Comparison of ENCODE assay signal across 8 cellular contexts in the genomic region with DNA sequence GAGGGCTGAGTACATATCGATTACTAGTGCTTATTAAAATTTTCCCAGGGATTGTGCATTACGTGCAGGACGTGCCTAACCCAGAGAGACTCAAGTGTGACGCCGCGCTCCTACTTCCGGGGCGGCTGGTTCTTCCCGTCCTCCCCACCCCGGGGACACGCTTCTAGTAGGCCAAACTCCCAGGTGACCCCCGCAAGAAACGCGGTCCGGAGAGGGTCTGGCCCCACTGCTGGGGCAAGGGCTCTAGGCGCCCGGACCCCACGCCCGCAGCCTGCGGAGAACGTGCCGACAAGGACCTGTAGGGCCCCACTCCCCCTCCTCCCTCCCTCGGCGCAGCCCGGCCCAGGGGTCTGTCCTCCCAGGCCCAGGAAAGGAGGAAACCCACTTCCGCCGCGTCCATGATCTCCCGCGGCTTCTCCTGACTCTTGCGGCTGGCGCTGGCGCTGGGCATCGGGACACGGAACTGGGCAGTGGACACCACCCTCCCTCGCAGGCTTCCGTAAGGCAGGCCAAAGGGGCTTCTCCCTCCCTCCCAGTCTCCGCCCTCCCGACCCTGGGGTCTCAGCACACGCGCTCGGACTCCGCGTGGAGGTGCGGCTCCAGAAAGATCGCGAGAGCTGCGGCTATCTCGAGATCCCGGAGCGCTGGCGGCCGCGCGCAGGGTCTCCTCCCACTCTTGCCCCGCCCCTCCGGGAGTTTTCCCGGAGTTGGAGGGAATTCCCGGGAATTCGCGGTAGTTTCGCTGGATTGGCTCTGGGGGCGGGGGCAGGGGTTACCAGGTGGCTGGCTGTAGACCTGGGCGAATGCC. TPM values are rescaled to one million over a fixed set of nuclear protein-coding genes. Genes with fewer than 3 reads are reported as not detected.
DNase-seq lines count a peak whose midpoint lies in the region; FAIRE-seq and TF ChIP-seq lines count a peak whose summit lies in the region.

A gene (minus strand): TSS at position 609 of the 808 bp plus-strand sequence. CDS start 158 bp downstream, at position 451.

- H3K4me3 Mint-ChIP-seq in nephron progenitor cell = peak within 1 kb of the TSS; percentile 83
- peak within 1 kb of the TSS; percentile 88 for H3K4me3 Mint-ChIP-seq in stimulated activated naive CD8-positive, alpha-beta T cell treated with anti-CD3 and anti-CD28 coated beads, Interleukin-15, Interleukin-2, amounts not matched to agents 100 ng/mL and 50 ng/mL, for 24 hours

- H3K9me3 Mint-ChIP-seq in nephron progenitor cell = no peaks in the 10 kb centered on the region
- peaks cover 3% of the 10 kb centered on the region for H3K9me3 Mint-ChIP-seq in stimulated activated naive CD8-positive, alpha-beta T cell treated with anti-CD3 and anti-CD28 coated beads, Interleukin-15, Interleukin-2, amounts not matched to agents 100 ng/mL and 50 ng/mL, for 24 hours

- in situ Hi-C loops in HAP-1 (cut with MboI; ENCODE audit: low sequenced_read_pairs) = no loop called here

- H3K4me3 ChIP-seq in HAP-1 (peak within 1 kb of the TSS; percentile 90), MG63 (peak within 1 kb of the TSS; percentile 96)

- H3K27me3 ChIP-seq in HAP-1 (ENCODE audit: low read depth) (no peaks in the 10 kb centered on the region), MG63 (no peaks in the 10 kb centered on the region)

- H3K4me1 Mint-ChIP-seq in nephron progenitor cell = peaks cover 59% of the 10 kb centered on the region
- H3K4me1 Mint-ChIP-seq in stimulated activated naive CD8-positive, alpha-beta T cell treated with anti-CD3 and anti-CD28 coated beads, Interleukin-15, Interleukin-2, amounts not matched to agents 100 ng/mL and 50 ng/mL, for 24 hours (ENCODE audit: low read depth) = peaks cover 61% of the 10 kb centered on the region

- H3K27ac Mint-ChIP-seq in nephron progenitor cell = peak within 1 kb of the TSS; percentile 96
- H3K27ac Mint-ChIP-seq in stimulated activated naive CD8-positive, alpha-beta T cell treated with anti-CD3 and anti-CD28 coated beads, Interleukin-15, Interleukin-2, amounts not matched to agents 100 ng/mL and 50 ng/mL, for 24 hours = peak within 1 kb of the TSS; percentile 96

- peaks cover 5% of the 10 kb centered on the region for H3K4me1 ChIP-seq in HAP-1

- DNase-seq in HAP-1 (ENCODE audit: low spot score in 2 of 2) = peak; percentile 89 to 97
- peak; percentile 92 for DNase-seq in MG63
- peak; percentile 76 to 78 for DNase-seq in SHP77 (lab: John Stamatoyannopoulos, UW)
- DNase-seq in activated gamma-delta T cell (lab: John Stamatoyannopoulos, UW) = peak; percentile 50
- DNase-seq in fibroblast of the conjunctiva (ENCODE audit: low read depth) = peak; percentile 89
- DNase-seq in nephron progenitor cell = peak; percentile 92

- TF ChIP-seq CTCF in nephron progenitor cell (IDR thresholded peaks at IDR 0.05) = no peak

- peaks cover 2% of the 10 kb centered on the region for H3K27me3 Mint-ChIP-seq in nephron progenitor cell (ENCODE audit: low read depth, poor library complexity)
- no peaks in the 10 kb centered on the region for H3K27me3 Mint-ChIP-seq in stimulated activated naive CD8-positive, alpha-beta T cell treated with anti-CD3 and anti-CD28 coated beads, Interleukin-15, Interleukin-2, amounts not matched to agents 100 ng/mL and 50 ng/mL, for 24 hours

- H3K36me3 ChIP-seq in HAP-1 (replicated peaks) (peaks cover 22% of the 10 kb centered on the region), MG63 (peaks cover 26% of the 10 kb centered on the region)

- H3K9me3 ChIP-seq in HAP-1 (no peaks in the 10 kb centered on the region), MG63 (no peaks in the 10 kb centered on the region)

- FAIRE-seq in G401.6 (lab: Jason Lieb, UNC) = peak; percentile 95

- peaks cover 37% of the 10 kb centered on the region for H3K36me3 Mint-ChIP-seq in nephron progenitor cell (ENCODE audit: low read depth)
- peaks cover 36% of the 10 kb centered on the region for H3K36me3 Mint-ChIP-seq in stimulated activated naive CD8-positive, alpha-beta T cell treated with anti-CD3 and anti-CD28 coated beads, Interleukin-15, Interleukin-2, amounts not matched to agents 100 ng/mL and 50 ng/mL, for 24 hours (ENCODE audit: low read depth)

RNA-seq across cellular contexts. Expression of the gene that starts here (rescaled TPM):
- 107 and 135 TPM in 2 replicates for total RNA-seq in MG63 (2014; rRNA removed; shearing (Covaris generic); ENCODE audit: low replicate concordance)

Comparison
In these comparisons a context has a peak if more than half of its experiments do, and no peak if none do; other contexts are left out.
1. Peak in every context shown above with its lines: DNase-seq and H3K4me3 ChIP-seq.